In the genomic region with DNA sequence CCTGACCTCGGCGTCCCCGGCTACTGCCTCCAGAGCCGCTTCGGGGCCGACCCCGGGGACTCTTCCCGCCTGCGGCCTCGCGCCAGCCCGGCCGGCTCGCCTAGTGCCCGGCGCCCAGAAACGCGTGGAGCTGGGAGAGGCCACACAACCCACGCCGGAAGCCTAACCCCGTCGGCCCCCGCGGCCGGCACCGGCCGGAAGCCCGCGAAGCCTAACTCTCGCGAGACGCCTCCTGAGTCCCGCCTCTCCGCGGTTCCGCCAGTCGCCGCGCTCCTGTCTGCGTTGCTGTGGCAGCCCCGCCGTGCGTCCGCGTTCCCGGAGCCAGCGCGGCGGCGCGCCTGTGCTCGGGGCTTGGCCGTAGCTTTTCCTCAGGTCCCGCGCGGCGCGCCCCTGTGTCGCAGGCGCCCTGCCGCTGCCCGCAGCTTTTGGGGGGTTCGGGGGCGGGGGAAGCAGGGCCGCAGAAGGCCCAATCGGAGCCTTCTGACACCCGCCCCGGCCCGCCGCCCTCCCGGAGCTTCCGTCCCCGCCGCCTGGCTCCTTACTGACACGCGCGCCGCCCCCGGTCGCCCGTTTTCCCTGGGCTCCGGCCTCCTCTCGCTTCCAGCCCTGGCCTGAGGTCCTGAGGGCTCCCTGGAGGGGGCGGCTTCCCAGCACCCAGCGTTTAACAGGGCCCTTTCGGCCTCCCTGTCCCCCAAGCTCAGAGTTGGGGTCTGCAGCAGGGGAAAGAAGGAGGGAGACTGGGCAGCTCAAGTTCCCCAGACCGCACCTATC, we compare ENCODE assay signal across 8 cellular contexts. TPM values are rescaled to one million over a fixed set of nuclear protein-coding genes. Genes with fewer than 3 reads are reported as not detected.
DNase-seq lines count a peak whose midpoint lies in the region; ATAC-seq and TF ChIP-seq lines count a peak whose summit lies in the region.

No MANE protein-coding gene starts in this region.

- peak overlapping the region; percentile 95 for H3K27ac Mint-ChIP-seq in activated T-helper 1 cell treated with anti-CD3 and anti-CD28 coated beads, Interleukin-12 subunit alpha, Interleukin-12 subunit beta, Interleukin-2, Interleukin-4 antibody, amounts not matched to agents 30 ng/mL and 10 ng/mL and 1 ng/mL, durations not matched to agents 14 hours and 24 hours and 36 hours
- H3K27ac Mint-ChIP-seq in naive B cell = peak overlapping the region; percentile 51 to 99 (median 97)
- peak overlapping the region; percentile 98 for H3K27ac Mint-ChIP-seq in stimulated activated effector memory CD8-positive, alpha-beta T cell treated with anti-CD3 and anti-CD28 coated beads, Interleukin-12 subunit alpha, Interleukin-12 subunit beta, amount 100 ng/mL, for 72 hours

- intact Hi-C loops in activated T-helper 1 cell treated with anti-CD3 and anti-CD28 coated beads, Interleukin-12 subunit alpha, Interleukin-12 subunit beta, Interleukin-2, Interleukin-4 antibody, amounts not matched to agents 30 ng/mL and 10 ng/mL and 1 ng/mL, durations not matched to agents 14 hours and 24 hours and 36 hours (cut with micrococcal nuclease) = loop anchor here (1.0 to 2.0 kb wide), 6 partner anchors 20 to 581 kb away; a partner anchor contains a TSS

- H3K4me3 Mint-ChIP-seq in activated T-helper 1 cell treated with anti-CD3 and anti-CD28 coated beads, Interleukin-12 subunit alpha, Interleukin-12 subunit beta, Interleukin-2, Interleukin-4 antibody, amounts not matched to agents 30 ng/mL and 10 ng/mL and 1 ng/mL, durations not matched to agents 14 hours and 24 hours and 36 hours = peak overlapping the region; percentile 93
- peak overlapping the region; percentile 91 to 97 (median 94) for H3K4me3 Mint-ChIP-seq in naive B cell
- H3K4me3 Mint-ChIP-seq in stimulated activated effector memory CD8-positive, alpha-beta T cell treated with anti-CD3 and anti-CD28 coated beads, Interleukin-12 subunit alpha, Interleukin-12 subunit beta, amount 100 ng/mL, for 72 hours = peak overlapping the region; percentile 92

- peak overlapping the region; percentile 97 for H3K27ac ChIP-seq in DND-41 (ENCODE audit: low read length)
- H3K27ac ChIP-seq in KOPT-K1 (ENCODE audit: low read depth, low read length, poor library complexity, severe bottlenecking) = peak overlapping the region; percentile 92
- H3K27ac ChIP-seq in Peyer's patch = peak overlapping the region; percentile 92 to 96 (median 94)

- peaks cover 7% of the 10 kb centered on the region for H3K79me2 ChIP-seq in DND-41 (ENCODE audit: insufficient read depth, low read length)

- peak overlapping the region; percentile 92 for H2AFZ ChIP-seq in DND-41 (ENCODE audit: low read depth, low read length)

- no peaks in the 10 kb centered on the region; the same call in 1 of the 2 replicates for H3K36me3 ChIP-seq in DND-41 (ENCODE audit: insufficient read depth, low read length)
- no peaks in the 10 kb centered on the region for H3K36me3 ChIP-seq in KOPT-K1 (ENCODE audit: insufficient read depth, low read length)
- H3K36me3 ChIP-seq in Peyer's patch = no peaks in the 10 kb centered on the region

- H3K36me3 Mint-ChIP-seq in activated T-helper 1 cell treated with anti-CD3 and anti-CD28 coated beads, Interleukin-12 subunit alpha, Interleukin-12 subunit beta, Interleukin-2, Interleukin-4 antibody, amounts not matched to agents 30 ng/mL and 10 ng/mL and 1 ng/mL, durations not matched to agents 14 hours and 24 hours and 36 hours (ENCODE audit: low read depth) = no peaks in the 10 kb centered on the region
- no peaks in the 10 kb centered on the region for H3K36me3 Mint-ChIP-seq in naive B cell
- H3K36me3 Mint-ChIP-seq in stimulated activated effector memory CD8-positive, alpha-beta T cell treated with anti-CD3 and anti-CD28 coated beads, Interleukin-12 subunit alpha, Interleukin-12 subunit beta, amount 100 ng/mL, for 72 hours = peaks cover 12% of the 10 kb centered on the region

- H3K4me2 ChIP-seq in DND-41 (ENCODE audit: insufficient read depth, low read length) = peak overlapping the region; percentile 83

- peaks cover 4% of the 10 kb centered on the region for H3K27me3 Mint-ChIP-seq in activated T-helper 1 cell treated with anti-CD3 and anti-CD28 coated beads, Interleukin-12 subunit alpha, Interleukin-12 subunit beta, Interleukin-2, Interleukin-4 antibody, amounts not matched to agents 30 ng/mL and 10 ng/mL and 1 ng/mL, durations not matched to agents 14 hours and 24 hours and 36 hours (ENCODE audit: insufficient read depth)
- peaks cover 8 to 31% (median 31%) of the 10 kb centered on the region in 3 donors for H3K27me3 Mint-ChIP-seq in naive B cell

- ATAC-seq in DND-41 (ENCODE audit: insufficient read depth, low read depth) (peak; percentile 92), GM21825 (IDR thresholded peaks at IDR 0.05; ENCODE audit: unreplicated experiment) (peak; percentile 81), naive B cell (ENCODE audit: low read depth in 2 of 2) (peak; percentile 91)
- ATAC-seq in stimulated activated effector memory CD8-positive, alpha-beta T cell treated with anti-CD3 and anti-CD28 coated beads, Interleukin-12 subunit alpha, Interleukin-12 subunit beta, amount 100 ng/mL, for 72 hours = peak; percentile 94

- H3K9me3 ChIP-seq in DND-41 (ENCODE audit: insufficient read depth, low read length, severe bottlenecking) (no peaks in the 10 kb centered on the region), KOPT-K1 (ENCODE audit: insufficient read depth, low read length, poor library complexity, severe bottlenecking) (no peaks in the 10 kb centered on the region), Peyer's patch (no peaks in the 10 kb centered on the region)

- H3K9me3 Mint-ChIP-seq in activated T-helper 1 cell treated with anti-CD3 and anti-CD28 coated beads, Interleukin-12 subunit alpha, Interleukin-12 subunit beta, Interleukin-2, Interleukin-4 antibody, amounts not matched to agents 30 ng/mL and 10 ng/mL and 1 ng/mL, durations not matched to agents 14 hours and 24 hours and 36 hours = no peaks in the 10 kb centered on the region
- peaks cover 0 to 2% (median 0%) of the 10 kb centered on the region in 7 donors for H3K9me3 Mint-ChIP-seq in naive B cell
- no peaks in the 10 kb centered on the region for H3K9me3 Mint-ChIP-seq in stimulated activated effector memory CD8-positive, alpha-beta T cell treated with anti-CD3 and anti-CD28 coated beads, Interleukin-12 subunit alpha, Interleukin-12 subunit beta, amount 100 ng/mL, for 72 hours

- peak; percentile 97 for DNase-seq in DND-41
- peak; percentile 91 to 98 (median 97) for DNase-seq in Peyer's patch
- DNase-seq in activated T-helper 1 cell treated with anti-CD3 and anti-CD28 coated beads, Interleukin-12 subunit alpha, Interleukin-12 subunit beta, Interleukin-2, Interleukin-4 antibody, amounts not matched to agents 30 ng/mL and 10 ng/mL and 1 ng/mL, durations not matched to agents 14 hours and 24 hours and 36 hours (ENCODE audit: low spot score) = peak; percentile 96
- DNase-seq in fibroblast of gingiva (ENCODE audit: low read depth) = peak; percentile 97
- peak; percentile 95 for DNase-seq in naive B cell
- peak; percentile 96 to 98 for DNase-seq in stimulated activated effector memory CD8-positive, alpha-beta T cell treated with anti-CD3 and anti-CD28 coated beads, Interleukin-12 subunit alpha, Interleukin-12 subunit beta, amount 100 ng/mL, for 72 hours (ENCODE audit: low spot score in 2 of 2)

- TF ChIP-seq CTCF in DND-41 (IDR thresholded peaks at IDR 0.05; ENCODE audit: borderline replicate concordance, extremely low read depth, low read length, poor library complexity, severe bottlenecking) = no peak
- TF ChIP-seq CTCF in Peyer's patch (IDR thresholded peaks at IDR 0.05) = peak in 1 of 6 experiments; percentile 12

- peak overlapping the region; percentile 62 to 82 for H3K4me3 ChIP-seq in DND-41 (ENCODE audit: low read depth in 1 of 2, low read length in 2 of 2)
- peak overlapping the region; percentile 76 to 92 (median 77) for H3K4me3 ChIP-seq in Peyer's patch

- H3K27me3 ChIP-seq in DND-41 (ENCODE audit: insufficient read depth, low read length, poor library complexity) (no peaks in the 10 kb centered on the region), Peyer's patch (no peaks in the 10 kb centered on the region)

- H3K4me1 ChIP-seq in DND-41 (ENCODE audit: insufficient read depth, low read length) = peaks cover 23% of the 10 kb centered on the region
- H3K4me1 ChIP-seq in Peyer's patch = peaks cover 0 to 13% (median 5%) of the 10 kb centered on the region in 4 donors

- H3K9ac ChIP-seq in DND-41 (ENCODE audit: low read depth, low read length) = peak overlapping the region; percentile 96

- peaks cover 45% of the 10 kb centered on the region for H3K4me1 Mint-ChIP-seq in activated T-helper 1 cell treated with anti-CD3 and anti-CD28 coated beads, Interleukin-12 subunit alpha, Interleukin-12 subunit beta, Interleukin-2, Interleukin-4 antibody, amounts not matched to agents 30 ng/mL and 10 ng/mL and 1 ng/mL, durations not matched to agents 14 hours and 24 hours and 36 hours (ENCODE audit: low read depth)
- H3K4me1 Mint-ChIP-seq in naive B cell = peaks cover 13 to 22% (median 14%) of the 10 kb centered on the region in 3 donors
- peaks cover 36% of the 10 kb centered on the region for H3K4me1 Mint-ChIP-seq in stimulated activated effector memory CD8-positive, alpha-beta T cell treated with anti-CD3 and anti-CD28 coated beads, Interleukin-12 subunit alpha, Interleukin-12 subunit beta, amount 100 ng/mL, for 72 hours

- TF ChIP-seq POLR2A in Peyer's patch (IDR thresholded peaks at IDR 0.05) = peak; percentile 80 to 81

- H4K20me1 ChIP-seq in DND-41 (ENCODE audit: insufficient read depth, low read length) = no peaks in the 10 kb centered on the region

RNA-seq across cellular contexts. Expression of a gene that starts 21.7 kb away (rescaled TPM):
- total RNA-seq in Peyer's patch = 1 to 10 TPM in 1 of 4 donors, under 1 TPM in 1, not detected in 2; 0.80 to 1.8 TPM
- total RNA-seq in activated T-helper 1 cell treated with anti-CD3 and anti-CD28 coated beads, Interleukin-12 subunit alpha, Interleukin-12 subunit beta, Interleukin-2, Interleukin-4 antibody, amounts not matched to agents 30 ng/mL and 10 ng/mL and 1 ng/mL, durations not matched to agents 14 hours and 24 hours and 36 hours = 23.4 and 24.2 TPM in 2 replicates
- polyA plus RNA-seq in naive B cell (ENCODE audit: low read depth in 6 of 6) = not detected

RNA-seq across cellular contexts. Expression of a gene that starts 39.8 kb away (rescaled TPM):
- total RNA-seq in Peyer's patch = 10 to 100 TPM; 13.2 to 72.6 (median 36.8) TPM
- 15.6 and 16.9 TPM in 2 replicates for total RNA-seq in activated T-helper 1 cell treated with anti-CD3 and anti-CD28 coated beads, Interleukin-12 subunit alpha, Interleukin-12 subunit beta, Interleukin-2, Interleukin-4 antibody, amounts not matched to agents 30 ng/mL and 10 ng/mL and 1 ng/mL, durations not matched to agents 14 hours and 24 hours and 36 hours
- polyA plus RNA-seq in naive B cell (ENCODE audit: low read depth in 6 of 6) = 10 to 100 TPM; 16.4 to 35.2 (median 20.7) TPM

Comparison
In these comparisons a context has a peak if more than half of its experiments do, and no peak if none do; other contexts are left out.
1. Peak in every context shown above with its lines: DNase-seq, ATAC-seq, H3K4me3 ChIP-seq and H3K27ac ChIP-seq.